ENCODE assay signal across 29 cellular contexts in the genomic region with DNA sequence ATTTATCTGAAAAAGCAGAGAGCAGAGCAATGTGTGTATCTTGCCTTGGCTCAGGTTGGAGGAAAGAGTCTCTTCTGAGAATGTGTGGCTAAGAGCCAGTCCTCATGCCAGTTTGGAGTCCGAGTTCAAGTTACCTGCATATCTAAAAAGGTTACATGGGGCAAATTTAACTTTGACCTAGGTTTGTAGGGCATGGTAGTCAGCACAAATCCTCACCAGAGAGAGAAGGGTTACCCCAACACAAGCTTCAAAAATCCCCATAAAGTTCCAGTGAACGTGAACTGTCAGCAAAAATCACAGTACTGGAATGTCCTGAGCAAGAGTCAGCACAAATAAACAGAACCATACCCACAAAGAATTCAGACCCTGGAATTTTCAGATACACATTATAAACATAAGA. TPM values are rescaled to one million over a fixed set of nuclear protein-coding genes. Genes with fewer than 3 reads are reported as not detected.
DNase-seq lines count a peak whose midpoint lies in the region; ATAC-seq, FAIRE-seq and TF ChIP-seq lines count a peak whose summit lies in the region.
"Had no signal": no experiment of that assay in that cellular context is flagged by ENCODE, and none has a peak within 500 bp of the region (broad histone marks: within the 10 kb centered on the region; RNA-seq: fewer than 3 reads in every experiment).

No MANE protein-coding gene starts in this region.

- H2AK5ac ChIP-seq in mesenchymal stem cell (ENCODE audit: low read length, severe bottlenecking): no peak overlapping the region

- no peak overlapping the region for H4K8ac ChIP-seq in mesenchymal stem cell (ENCODE audit: low read length)

- H3K4me3 ChIP-seq in AG04450 (ENCODE audit: low read depth, low read length): no peak overlapping the region
- no peak overlapping the region for H3K4me3 ChIP-seq in adipocyte (ENCODE audit: low read length)
- H3K4me3 ChIP-seq in mesenchymal stem cell (ENCODE audit: insufficient read depth in 1 of 2, low read depth in 1 of 2, low read length in 2 of 2): no peak overlapping the region
- H3K4me3 ChIP-seq: lung, testis, uterus had no signal

- H3K27me3 ChIP-seq in AG04450 (ENCODE audit: control insufficient read depth, insufficient read depth, low read length): no peaks in the 10 kb centered on the region
- no peaks in the 10 kb centered on the region for H3K27me3 ChIP-seq in adipocyte (replicated peaks; ENCODE audit: control insufficient read depth, insufficient read depth, low read length)
- no peaks in the 10 kb centered on the region for H3K27me3 ChIP-seq in mesenchymal stem cell (ENCODE audit: control insufficient read depth in 1 of 2, insufficient read depth in 1 of 2, low read length in 2 of 2)
- H3K27me3 ChIP-seq: testis, uterus had no signal

- H3K4me1 ChIP-seq in adipocyte (ENCODE audit: control insufficient read depth, insufficient read depth, low read length) (peaks cover 17% of the 10 kb centered on the region), mesenchymal stem cell (ENCODE audit: control insufficient read depth, insufficient read depth, low read depth, low read length) (no peaks in the 10 kb centered on the region)
- H3K4me1 ChIP-seq: testis, uterus had no signal

- H3K36me3 ChIP-seq in adipocyte (ENCODE audit: control insufficient read depth, insufficient read depth, low read length, severe bottlenecking) (peaks cover 12% of the 10 kb centered on the region), mesenchymal stem cell (ENCODE audit: control insufficient read depth in 1 of 2, insufficient read depth in 2 of 2, low read depth in 1 of 2, low read length in 2 of 2) (peaks cover 5 to 24% of the 10 kb centered on the region in 2 experiments)
- H3K36me3 ChIP-seq: uterus had no signal

- no peak for FAIRE-seq in GM19239 (lab: Jason Lieb, UNC)
- FAIRE-seq: A204.1, GM18507, islet of Langerhans, RCC 7860 had no signal

- peak; percentile 45 for DNase-seq in AG04450 (ENCODE audit: low read depth, low spot score)
- peak; percentile 67 for DNase-seq in adipocyte (ENCODE audit: low read depth)
- DNase-seq in fibroblast of gingiva (ENCODE audit: low read depth): peak; percentile 21
- peak; percentile 73 for DNase-seq in mesenchymal stem cell
- DNase-seq in activated CD4-positive, alpha-beta T cell treated with anti-CD3 and anti-CD28 coated beads, Interleukin-2, amount 10 ng/mL, durations not matched to agents 24 days and 14 days: no peak
- no peak for DNase-seq in GM19239 (ENCODE audit: insufficient read length, low spot score)
- no peak for DNase-seq in hippocampal formation (lab: John Stamatoyannopoulos, UW)
- DNase-seq: activated naive CD4-positive, alpha-beta T cell treated with anti-CD3 and anti-CD28 coated beads for 36 hours; activated T-cell treated with anti-CD3 and anti-CD28 coated beads, Interleukin-2, amount 50 U/mL, for 72 hours; anterior cingulate cortex; DMS53; foreskin melanocyte; GF-D8; H9; NCI-H1092; NCI-H1930; NCI-H526 treated with DMSO at 0.1 percent for 48 hours; stimulated activated CD4-positive, alpha-beta T cell treated with anti-CD3 and anti-CD28 coated beads, Interleukin-2, amount 100 ng/mL, for 48 hours; testis; uterus had no signal

- peaks cover 7% of the 10 kb centered on the region for H3K36me3 Mint-ChIP-seq in activated CD4-positive, alpha-beta T cell treated with anti-CD3 and anti-CD28 coated beads, Interleukin-2, amount 10 ng/mL, durations not matched to agents 24 days and 14 days (ENCODE audit: low read depth)

- H3K9me3 Mint-ChIP-seq in activated CD4-positive, alpha-beta T cell treated with anti-CD3 and anti-CD28 coated beads, Interleukin-2, amount 10 ng/mL, durations not matched to agents 24 days and 14 days: no peaks in the 10 kb centered on the region
- H3K9me3 Mint-ChIP-seq: activated naive CD4-positive, alpha-beta T cell treated with anti-CD3 and anti-CD28 coated beads for 36 hours; activated T-cell treated with anti-CD3 and anti-CD28 coated beads, Interleukin-2, amount 50 U/mL, for 72 hours; central memory CD8-positive, alpha-beta T cell; H9; stimulated activated effector memory CD8-positive, alpha-beta T cell treated with anti-CD3 and anti-CD28 coated beads, Interleukin-12 subunit alpha, Interleukin-12 subunit beta, amount 100 ng/mL, for 72 hours; T-helper 1 cell treated with Interleukin-12 subunit alpha and Interleukin-12 subunit beta and Interleukin-4 antibody, amounts not matched to agents 30 μg/mL and 1 μg/mL, for 36 hours had no signal

- no peak overlapping the region for H4K91ac ChIP-seq in mesenchymal stem cell (ENCODE audit: low read length)

- H2BK5ac ChIP-seq in mesenchymal stem cell (ENCODE audit: low read depth, low read length, poor library complexity, severe bottlenecking): no peak overlapping the region

- no peaks in the 10 kb centered on the region for H3K27me3 Mint-ChIP-seq in activated CD4-positive, alpha-beta T cell treated with anti-CD3 and anti-CD28 coated beads, Interleukin-2, amount 10 ng/mL, durations not matched to agents 24 days and 14 days
- H3K27me3 Mint-ChIP-seq: central memory CD8-positive, alpha-beta T cell had no signal

- no peak overlapping the region for H3K23ac ChIP-seq in mesenchymal stem cell (ENCODE audit: low read length in 2 of 2)

- H2BK15ac ChIP-seq in mesenchymal stem cell (ENCODE audit: low read depth, poor library complexity, severe bottlenecking): no peak overlapping the region

- H3K4ac ChIP-seq in mesenchymal stem cell (ENCODE audit: low read depth in 1 of 2, low read length in 2 of 2): no peak overlapping the region

- H3K27ac Mint-ChIP-seq in activated CD4-positive, alpha-beta T cell treated with anti-CD3 and anti-CD28 coated beads, Interleukin-2, amount 10 ng/mL, durations not matched to agents 24 days and 14 days: no peak overlapping the region
- H3K27ac Mint-ChIP-seq: activated naive CD4-positive, alpha-beta T cell treated with anti-CD3 and anti-CD28 coated beads for 36 hours; activated T-cell treated with anti-CD3 and anti-CD28 coated beads, Interleukin-2, amount 50 U/mL, for 72 hours; H9; stimulated activated effector memory CD8-positive, alpha-beta T cell treated with anti-CD3 and anti-CD28 coated beads, Interleukin-12 subunit alpha, Interleukin-12 subunit beta, amount 100 ng/mL, for 72 hours; T-helper 1 cell treated with Interleukin-12 subunit alpha and Interleukin-12 subunit beta and Interleukin-4 antibody, amounts not matched to agents 30 μg/mL and 1 μg/mL, for 36 hours had no signal

- no peak for ATAC-seq in GM19035 (IDR thresholded peaks at IDR 0.05; ENCODE audit: unreplicated experiment)
- ATAC-seq: activated T-cell treated with anti-CD3 and anti-CD28 coated beads, Interleukin-2, amount 50 U/mL, for 72 hours; stimulated activated effector memory CD8-positive, alpha-beta T cell treated with anti-CD3 and anti-CD28 coated beads, Interleukin-12 subunit alpha, Interleukin-12 subunit beta, amount 100 ng/mL, for 72 hours had no signal

- H3K27ac ChIP-seq in AG04450 (ENCODE audit: low read depth, low read length) (peak overlapping the region; percentile 78), mesenchymal stem cell (ENCODE audit: low read length, poor library complexity, severe bottlenecking) (peak overlapping the region; percentile 46)
- H3K27ac ChIP-seq: testis, uterus had no signal

- TF ChIP-seq CTCF in AG04450 (IDR thresholded peaks at IDR 0.05; ENCODE audit: low read depth, low read length): no peak

- no peak overlapping the region for H3K4me2 ChIP-seq in mesenchymal stem cell (ENCODE audit: low read length, poor library complexity, severe bottlenecking)

- H2BK120ac ChIP-seq in mesenchymal stem cell (ENCODE audit: low read depth, low read length): no peak overlapping the region

- CTCF ChIA-PET in AG04450 (lab: Charles Lee): interaction anchor here (0.5 to 6.1 kb wide), 4 partner anchors 12 to 181 kb away, joined by 3 to 67 read pairs (median 4); no protein-coding TSS in a partner anchor

- POLR2A ChIA-PET in AG04450 (lab: Yijun Ruan, JAX): interaction anchor here (1.7 kb wide), 1 partner anchor 57 kb away, joined by 11 read pairs; no protein-coding TSS in a partner anchor

- WGBS in mesenchymal stem cell: 57% methylated on average over 2 of the region's 2 CpGs

- H3K9ac ChIP-seq in adipocyte (ENCODE audit: low read length): no peak overlapping the region
- no peak overlapping the region for H3K9ac ChIP-seq in mesenchymal stem cell (ENCODE audit: low read length)

- no peak overlapping the region for H3K14ac ChIP-seq in mesenchymal stem cell (ENCODE audit: low read length in 2 of 2)

- H3K79me1 ChIP-seq in mesenchymal stem cell (replicated peaks; ENCODE audit: low read length, poor library complexity, severe bottlenecking): peaks cover 2% of the 10 kb centered on the region

- H3K9me3 ChIP-seq in AG04450 (ENCODE audit: control insufficient read depth, insufficient read depth, low read length) (no peaks in the 10 kb centered on the region), adipocyte (ENCODE audit: control insufficient read depth, low read length) (no peaks in the 10 kb centered on the region), mesenchymal stem cell (ENCODE audit: control insufficient read depth, low read length) (no peaks in the 10 kb centered on the region)
- H3K9me3 ChIP-seq: testis, uterus had no signal

- H2BK12ac ChIP-seq in mesenchymal stem cell (ENCODE audit: low read length in 2 of 2): peak overlapping the region in 1 of 2 experiments; percentile 32

- intact Hi-C loops in activated CD4-positive, alpha-beta T cell treated with anti-CD3 and anti-CD28 coated beads, Interleukin-2, amount 10 ng/mL, durations not matched to agents 24 days and 14 days (cut with micrococcal nuclease): no loop called here

- no peak overlapping the region for H2AFZ ChIP-seq in mesenchymal stem cell (ENCODE audit: low read depth, low read length)

- H3K18ac ChIP-seq in mesenchymal stem cell (ENCODE audit: low read depth in 1 of 2, low read length in 2 of 2): peak overlapping the region in 1 of 2 experiments; percentile 72

- no peak overlapping the region for H3K4me3 Mint-ChIP-seq in activated CD4-positive, alpha-beta T cell treated with anti-CD3 and anti-CD28 coated beads, Interleukin-2, amount 10 ng/mL, durations not matched to agents 24 days and 14 days
- H3K4me3 Mint-ChIP-seq: activated naive CD4-positive, alpha-beta T cell treated with anti-CD3 and anti-CD28 coated beads for 36 hours; activated T-cell treated with anti-CD3 and anti-CD28 coated beads, Interleukin-2, amount 50 U/mL, for 72 hours; central memory CD8-positive, alpha-beta T cell; H9; stimulated activated effector memory CD8-positive, alpha-beta T cell treated with anti-CD3 and anti-CD28 coated beads, Interleukin-12 subunit alpha, Interleukin-12 subunit beta, amount 100 ng/mL, for 72 hours; T-helper 1 cell treated with Interleukin-12 subunit alpha and Interleukin-12 subunit beta and Interleukin-4 antibody, amounts not matched to agents 30 μg/mL and 1 μg/mL, for 36 hours had no signal

- no peaks in the 10 kb centered on the region for H3K4me1 Mint-ChIP-seq in activated CD4-positive, alpha-beta T cell treated with anti-CD3 and anti-CD28 coated beads, Interleukin-2, amount 10 ng/mL, durations not matched to agents 24 days and 14 days
- H3K4me1 Mint-ChIP-seq: H9; stimulated activated effector memory CD8-positive, alpha-beta T cell treated with anti-CD3 and anti-CD28 coated beads, Interleukin-12 subunit alpha, Interleukin-12 subunit beta, amount 100 ng/mL, for 72 hours had no signal

RNA-seq across cellular contexts. Expression of a gene that starts 13.8 kb away (rescaled TPM):
- 122 and 154 TPM in 2 replicates for polyA plus RNA-seq in AG04450 (2011; rRNA removed)
- polyA minus RNA-seq in AG04450 (2011; rRNA and poly(A)+ RNA removed): 151 and 188 TPM in 2 replicates
- 59.5 TPM for polyA plus RNA-seq in mesenchymal stem cell (2013, experiment 1 of 2)
- polyA plus RNA-seq in mesenchymal stem cell (2013, experiment 2 of 2): 62.1 TPM
- 95.2 and 101 TPM in 2 replicates for total RNA-seq in activated CD4-positive, alpha-beta T cell treated with anti-CD3 and anti-CD28 coated beads, Interleukin-2, amount 10 ng/mL, durations not matched to agents 24 days and 14 days

RNA-seq across cellular contexts. Expression of a gene that starts 13.9 kb away (rescaled TPM):
- polyA plus RNA-seq in AG04450 (2011; rRNA removed): 106 and 143 TPM in 2 replicates
- polyA minus RNA-seq in AG04450 (2011; rRNA and poly(A)+ RNA removed): 16.0 and 17.7 TPM in 2 replicates
- polyA plus RNA-seq in mesenchymal stem cell (2013, experiment 1 of 2): 139 TPM
- 138 TPM for polyA plus RNA-seq in mesenchymal stem cell (2013, experiment 2 of 2)
- total RNA-seq in activated CD4-positive, alpha-beta T cell treated with anti-CD3 and anti-CD28 coated beads, Interleukin-2, amount 10 ng/mL, durations not matched to agents 24 days and 14 days: 86.3 and 89.7 TPM in 2 replicates

RNA-seq across cellular contexts. Expression of a gene that starts 26.4 kb away (rescaled TPM):
- polyA plus RNA-seq in AG04450 (2011; rRNA removed): 18.2 and 23.2 TPM in 2 replicates
- 13.5 and 16.3 TPM in 2 replicates for polyA minus RNA-seq in AG04450 (2011; rRNA and poly(A)+ RNA removed)
- polyA plus RNA-seq in mesenchymal stem cell (2013, experiment 1 of 2): 51.1 TPM
- polyA plus RNA-seq in mesenchymal stem cell (2013, experiment 2 of 2): 52.5 TPM
- 24.4 and 27.0 TPM in 2 replicates for total RNA-seq in activated CD4-positive, alpha-beta T cell treated with anti-CD3 and anti-CD28 coated beads, Interleukin-2, amount 10 ng/mL, durations not matched to agents 24 days and 14 days

RNA-seq across cellular contexts. Expression of a gene that starts 26.6 kb away (rescaled TPM):
- polyA plus RNA-seq in AG04450 (2011; rRNA removed): 1.5 TPM in 2 replicates
- polyA minus RNA-seq in AG04450 (2011; rRNA and poly(A)+ RNA removed): 0.65 and 0.74 TPM in 2 replicates
- polyA plus RNA-seq in mesenchymal stem cell (2013, experiment 1 of 2): 1.1 TPM
- polyA plus RNA-seq in mesenchymal stem cell (2013, experiment 2 of 2): 1.9 TPM
- 0.21 and 0.59 TPM in 2 replicates for total RNA-seq in activated CD4-positive, alpha-beta T cell treated with anti-CD3 and anti-CD28 coated beads, Interleukin-2, amount 10 ng/mL, durations not matched to agents 24 days and 14 days

Comparison
In these comparisons a context has a peak if more than half of its experiments do, and no peak if none do; other contexts are left out.
1. DNase-seq: peak in AG04450 (single experiment), adipocyte (single experiment), fibroblast of gingiva (single experiment) and mesenchymal stem cell (single experiment); none in activated CD4-positive, alpha-beta T cell treated with anti-CD3 and anti-CD28 coated beads, Interleukin-2, amount 10 ng/mL, durations not matched to agents 24 days and 14 days (single experiment), GM19239 (single experiment) and hippocampal formation (0 of 2).